ENCODE assay signal across 13 cellular contexts in the genomic region with DNA sequence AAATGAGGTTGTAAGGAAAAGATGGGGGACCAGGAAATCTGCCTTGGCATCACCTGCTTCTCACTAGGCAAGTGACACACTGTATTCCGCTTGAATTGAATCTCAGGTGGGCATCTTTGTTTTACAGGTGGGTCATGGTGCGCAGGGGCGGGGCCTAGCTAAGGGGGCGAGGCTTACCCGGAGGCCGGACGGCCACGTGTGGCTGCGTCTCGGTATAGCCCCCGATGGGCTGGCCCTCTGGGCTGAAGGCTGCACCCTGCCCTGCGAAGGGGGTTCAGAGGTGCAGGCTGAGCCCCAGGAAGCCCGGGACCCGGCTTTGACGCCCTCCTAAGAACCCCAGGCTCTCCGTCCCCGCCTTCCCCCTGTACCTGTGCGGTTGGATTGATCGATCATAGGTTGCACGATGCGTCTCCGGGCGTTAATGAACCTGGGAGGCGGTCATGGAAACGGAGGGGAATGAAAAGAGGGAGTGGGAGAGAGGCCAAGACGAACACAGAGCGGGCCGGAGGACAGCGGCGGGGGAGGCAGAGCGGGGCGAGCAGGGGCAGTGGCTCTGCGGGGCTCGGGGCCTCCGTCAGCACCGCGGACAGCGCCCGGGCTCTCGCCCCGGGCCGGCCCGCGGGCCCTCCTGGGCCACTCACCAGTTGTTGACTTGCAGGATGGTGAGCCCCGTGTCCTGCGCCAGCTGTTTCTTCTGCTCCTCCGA. TPM values are rescaled to one million over a fixed set of nuclear protein-coding genes. Genes with fewer than 3 reads are reported as not detected.
DNase-seq lines count a peak whose midpoint lies in the region; ATAC-seq and TF ChIP-seq lines count a peak whose summit lies in the region.
"Had no signal": no experiment of that assay in that cellular context is flagged by ENCODE, and none has a peak within 500 bp of the region (broad histone marks: within the 10 kb centered on the region; RNA-seq: fewer than 3 reads in every experiment).

No MANE protein-coding gene starts in this region.

- H3K4me3 ChIP-seq in MM.1S (ENCODE audit: low read length): no peak overlapping the region
- H3K4me3 ChIP-seq in neural progenitor cell: no peak overlapping the region
- H3K4me3 ChIP-seq: adrenal gland, spleen had no signal

- H3K27ac ChIP-seq in MM.1S (ENCODE audit: low read length) (no peak overlapping the region), neural progenitor cell (no peak overlapping the region)
- H3K27ac ChIP-seq: adrenal gland, spleen had no signal

- TF ChIP-seq CTCF in MM.1S (IDR thresholded peaks at IDR 0.05; ENCODE audit: low read length) (no peak), neural progenitor cell (IDR thresholded peaks at IDR 0.05) (no peak)

- peaks cover 2% of the 10 kb centered on the region for H3K4me1 Mint-ChIP-seq in neural progenitor cell

- H2AFZ ChIP-seq in MM.1S (ENCODE audit: low read length) (no peak overlapping the region), neural progenitor cell (replicated peaks) (no peak overlapping the region)

- H3K27me3 ChIP-seq in MM.1S (replicated peaks; ENCODE audit: insufficient read depth, low read length): peaks cover 94% of the 10 kb centered on the region
- peaks cover 3% of the 10 kb centered on the region for H3K27me3 ChIP-seq in neural progenitor cell

- H3K4me2 ChIP-seq in MM.1S (ENCODE audit: low read depth, low read length) (no peak overlapping the region), neural progenitor cell (peak overlapping the region; percentile 55)

- H3K9me3 Mint-ChIP-seq in neural progenitor cell: peaks cover 2% of the 10 kb centered on the region

- H3K4me3 Mint-ChIP-seq in neural progenitor cell: no peak overlapping the region

- no peak overlapping the region for H3K27ac Mint-ChIP-seq in neural progenitor cell

- no peaks in the 10 kb centered on the region for H3K36me3 ChIP-seq in MM.1S (replicated peaks; ENCODE audit: insufficient read depth, low read length)
- no peaks in the 10 kb centered on the region for H3K36me3 ChIP-seq in neural progenitor cell
- H3K36me3 ChIP-seq: adrenal gland, spleen had no signal

- peak; percentile 44 for DNase-seq in NCI-H1105 treated with DMSO at 0.1 percent for 48 hours (lab: John Stamatoyannopoulos, UW)
- DNase-seq in NCI-H1105 (lab: John Stamatoyannopoulos, UW): no peak
- peak; percentile 10 for DNase-seq in MM.1S
- peak; percentile 15 for DNase-seq in epidermal melanocyte (ENCODE audit: insufficient read length, low spot score)
- DNase-seq in neural progenitor cell (ENCODE audit: low spot score): peak; percentile 90
- DNase-seq in dedifferentiated amniotic fluid mesenchymal stem cell (ENCODE audit: extremely low spot score): no peak
- DNase-seq in effector CD4-positive, alpha-beta T cell: no peak
- DNase-seq: hippocampal formation; NCI-H226; spleen; stimulated activated CD8-positive, alpha-beta memory T cell treated with anti-CD3 and anti-CD28 coated beads, Interleukin-4, amount 100 ng/mL, for 48 hours had no signal

- H3F3A ChIP-seq in MM.1S (ENCODE audit: insufficient read depth, low read length) (no peaks in the 10 kb centered on the region), neural progenitor cell (ENCODE audit: low read depth) (peaks cover 6% of the 10 kb centered on the region)

- no peak for ATAC-seq in HG03571 (IDR thresholded peaks at IDR 0.05; ENCODE audit: unreplicated experiment)

- H3K9me3 ChIP-seq in MM.1S (replicated peaks; ENCODE audit: insufficient read depth, low read length) (no peaks in the 10 kb centered on the region), neural progenitor cell (ENCODE audit: low read depth) (no peaks in the 10 kb centered on the region)
- H3K9me3 ChIP-seq: adrenal gland, spleen had no signal

- H3K9ac ChIP-seq in MM.1S (ENCODE audit: low read length) (no peak overlapping the region), neural progenitor cell (no peak overlapping the region)

- H3K9me2 ChIP-seq in MM.1S (replicated peaks; ENCODE audit: insufficient read depth, low read length): no peaks in the 10 kb centered on the region

- H3K4me1 ChIP-seq in MM.1S (ENCODE audit: low read length) (no peaks in the 10 kb centered on the region), neural progenitor cell (no peaks in the 10 kb centered on the region)
- H3K4me1 ChIP-seq: adrenal gland, spleen had no signal

- peaks cover 10% of the 10 kb centered on the region for H3K27me3 Mint-ChIP-seq in neural progenitor cell (ENCODE audit: insufficient read depth, low read depth)

- H3K79me2 ChIP-seq in MM.1S (ENCODE audit: low read length) (no peaks in the 10 kb centered on the region), neural progenitor cell (ENCODE audit: low read depth) (no peaks in the 10 kb centered on the region)

- H4K20me1 ChIP-seq in MM.1S (ENCODE audit: insufficient read depth, low read length) (no peaks in the 10 kb centered on the region), neural progenitor cell (ENCODE audit: low read depth) (peaks cover 39% of the 10 kb centered on the region)

- peaks cover 17% of the 10 kb centered on the region for H3K36me3 Mint-ChIP-seq in neural progenitor cell

RNA-seq across cellular contexts. Expression of gene MEIS3, which starts 12.5 kb away (rescaled TPM):
- total RNA-seq in neural progenitor cell (ENCODE audit: low replicate concordance): 32.2 and 70.5 TPM in 2 replicates

RNA-seq across cellular contexts. Expression of gene DHX34, which starts 57.7 kb away (rescaled TPM):
- 12.3 and 29.5 TPM in 2 replicates for total RNA-seq in neural progenitor cell (ENCODE audit: low replicate concordance)

Comparison
In these comparisons a context has a peak if more than half of its experiments do, and no peak if none do; other contexts are left out.
1. DNase-seq: peak in NCI-H1105 treated with DMSO at 0.1 percent for 48 hours (single experiment), MM.1S (single experiment), epidermal melanocyte (single experiment) and neural progenitor cell (single experiment); none in NCI-H1105 (single experiment), dedifferentiated amniotic fluid mesenchymal stem cell (single experiment) and effector CD4-positive, alpha-beta T cell (single experiment).